8 cellular contexts compared by ENCODE assay signal in the genomic region with DNA sequence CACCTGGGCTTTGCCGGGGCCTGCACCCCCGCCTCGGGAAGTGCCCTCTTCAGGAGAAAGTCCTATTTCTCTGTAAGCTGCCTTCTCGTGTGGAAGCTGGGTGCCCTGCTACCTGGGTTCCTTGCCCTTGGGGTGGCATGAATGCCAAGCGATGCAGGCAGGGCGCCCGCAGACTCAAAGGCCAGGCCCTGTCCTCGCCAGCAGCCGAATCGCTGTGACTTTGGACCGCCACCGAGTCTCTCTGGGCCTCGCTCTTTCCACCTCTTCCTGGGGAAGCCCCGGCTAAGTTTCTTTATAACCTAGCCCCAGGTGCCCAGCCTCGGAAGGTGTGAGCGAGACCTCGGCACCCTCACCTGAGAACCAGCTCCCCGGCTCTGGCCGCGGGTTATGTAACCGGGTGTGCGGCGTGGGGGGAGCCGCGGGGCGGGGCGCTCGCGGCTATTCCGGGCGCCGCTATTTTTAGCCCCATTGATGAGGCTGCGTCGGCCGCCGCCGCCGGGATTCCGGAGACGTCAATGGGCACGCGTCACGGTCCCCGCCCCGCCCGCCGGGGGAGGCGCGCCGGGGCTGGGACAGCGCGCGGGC. TPM values are rescaled to one million over a fixed set of nuclear protein-coding genes. Genes with fewer than 3 reads are reported as not detected.
DNase-seq lines count a peak whose midpoint lies in the region; ATAC-seq and TF ChIP-seq lines count a peak whose summit lies in the region.

No MANE protein-coding gene starts in this region.

- H3K9me3 ChIP-seq in adrenal gland (replicated peaks in 1 of 3), result no peaks in the 10 kb centered on the region
- no peaks in the 10 kb centered on the region for H3K9me3 ChIP-seq in heart right ventricle
- no peaks in the 10 kb centered on the region for H3K9me3 ChIP-seq in upper lobe of right lung

- H3K36me3 ChIP-seq in adrenal gland (replicated peaks in 1 of 2) (no peaks in the 10 kb centered on the region), heart right ventricle (no peaks in the 10 kb centered on the region), upper lobe of right lung (no peaks in the 10 kb centered on the region)

- H3K4me3 ChIP-seq in adrenal gland (peak overlapping the region in 1 of 4 donors; percentile 72), heart right ventricle (peak overlapping the region in 9 of 10 donors; percentile 21 to 84 (median 68)), upper lobe of right lung (peak overlapping the region; percentile 38)

- H3K27ac ChIP-seq in adrenal gland (peak overlapping the region; percentile 3 to 92 (median 77)), heart right ventricle (peak overlapping the region; percentile 2 to 95 (median 86)), upper lobe of right lung (peak overlapping the region; percentile 73)

- H3K4me1 ChIP-seq in adrenal gland (replicated peaks in 1 of 2) (peaks cover 27 to 49% of the 10 kb centered on the region in 2 donors), heart right ventricle (peaks cover 31 to 94% (median 74%) of the 10 kb centered on the region in 9 donors), upper lobe of right lung (peaks cover 29% of the 10 kb centered on the region)

- TF ChIP-seq CTCF in adrenal gland (IDR thresholded peaks at IDR 0.05) (no peak), heart right ventricle (IDR thresholded peaks at IDR 0.05) (no peak), upper lobe of right lung (IDR thresholded peaks at IDR 0.05) (no peak)

- TF ChIP-seq POLR2A in adrenal gland (IDR thresholded peaks at IDR 0.05), result peak; percentile 45 to 79

- H3K27me3 ChIP-seq in adrenal gland, result no peaks in the 10 kb centered on the region
- peaks cover 0 to 5% (median 0%) of the 10 kb centered on the region in 7 donors for H3K27me3 ChIP-seq in heart right ventricle
- no peaks in the 10 kb centered on the region for H3K27me3 ChIP-seq in upper lobe of right lung

- ATAC-seq in GM19324 (IDR thresholded peaks at IDR 0.05; ENCODE audit: low FRiP score, unreplicated experiment) (peak; percentile 61), heart right ventricle (peak; percentile 48 to 73 (median 66)), upper lobe of right lung (peak; percentile 77)

- 5 to 12% (median 6%) methylated on average over 9 to 53 of the region's 53 CpGs; no CpG with 5 or more reads in 1 of the 4 donors for WGBS in adrenal gland, 4 donors
- 6 to 9% methylated on average over 52 to 53 of the region's 53 CpGs for whole genome bisulfite sequencing in heart right ventricle, 2 donors

- intact Hi-C loops in adrenal gland (cut with DNase I), result no loop called here
- intact Hi-C loops in heart right ventricle (cut with DNase I), result no loop called here
- intact Hi-C loops in posterior cingulate gyrus (cut with DNase I), result loop anchor here (1.0 kb wide), 1 partner anchor 15 kb away; the partner anchor contains the start of gene NR4A1
- intact Hi-C loops in upper lobe of right lung (cut with DNase I), result no loop called here

- DNase-seq in Ammon's horn (ENCODE audit: low spot score) (peak; percentile 79), HuH-7 (ENCODE audit: low spot score) (peak; percentile 84), SW480 (ENCODE audit: low spot score) (peak; percentile 78), adrenal gland (peak; percentile 80 to 95 (median 93)), heart right ventricle (peak; percentile 91 to 94), posterior cingulate gyrus (peak; percentile 72 to 97 (median 81)), upper lobe of right lung (peak; percentile 94)

RNA-seq across cellular contexts. Expression of gene NR4A1, which starts 14.6 kb away (rescaled TPM):
- total RNA-seq in adrenal gland, result 100 to 1,000 TPM in 5 of 8 donors, 10 to 100 TPM in 3; 49.5 to 854 (median 185) TPM
- polyA plus RNA-seq in adrenal gland, result 100 to 1,000 TPM in 2 of 3 donors, 10 to 100 TPM in 1; 34.5 to 499 (median 282) TPM
- 100 to 1,000 TPM in 6 of 10 donors, 10 to 100 TPM in 4; 34.6 to 588 (median 105) TPM for total RNA-seq in heart right ventricle
- polyA plus RNA-seq in heart right ventricle, result 10 to 100 TPM; 53.2 to 83.0 TPM
- total RNA-seq in upper lobe of right lung, result 67.0 TPM

RNA-seq across cellular contexts. Expression of gene TAMALIN, which starts 29.9 kb away (rescaled TPM):
- total RNA-seq in adrenal gland (10 to 100 TPM in 5 of 8 donors, 1 to 10 TPM in 3; 1.8 to 26.0 (median 14.9) TPM), heart right ventricle (10 to 100 TPM; 16.6 to 47.0 (median 23.9) TPM), upper lobe of right lung (199 TPM)
- polyA plus RNA-seq in adrenal gland (10 to 100 TPM in 2 of 3 donors, 1 to 10 TPM in 1; 5.3 to 44.9 (median 41.3) TPM), heart right ventricle (10 to 100 TPM; 27.2 to 58.8 TPM)

RNA-seq across cellular contexts. Expression of gene ATG101, which starts 33.1 kb away (rescaled TPM):
- 10 to 100 TPM; 28.8 to 60.4 (median 38.6) TPM for total RNA-seq in adrenal gland
- polyA plus RNA-seq in adrenal gland, result 10 to 100 TPM; 20.9 to 28.6 (median 27.1) TPM
- 10 to 100 TPM; 17.5 to 31.8 (median 22.2) TPM for total RNA-seq in heart right ventricle
- polyA plus RNA-seq in heart right ventricle, result 10 to 100 TPM; 14.6 to 90.2 TPM
- 37.3 TPM for total RNA-seq in upper lobe of right lung

RNA-seq across cellular contexts. Expression of gene SMIM41, which starts 42.8 kb away (rescaled TPM):
- total RNA-seq in adrenal gland, result 1 to 10 TPM in 1 of 8 donors, under 1 TPM in 2, not detected in 5; 0.54 to 2.1 (median 0.83) TPM
- polyA plus RNA-seq in adrenal gland, result under 1 TPM in 1 of 3 donors, not detected in 2; 0.10 TPM
- under 1 TPM in 3 of 10 donors, not detected in 7; 0.19 to 0.52 (median 0.26) TPM for total RNA-seq in heart right ventricle
- under 1 TPM in 1 of 2 donors, not detected in 1; 0.29 TPM for polyA plus RNA-seq in heart right ventricle
- 6.1 TPM for total RNA-seq in upper lobe of right lung
